1 cellular context compared by ENCODE assay signal in the genomic region with DNA sequence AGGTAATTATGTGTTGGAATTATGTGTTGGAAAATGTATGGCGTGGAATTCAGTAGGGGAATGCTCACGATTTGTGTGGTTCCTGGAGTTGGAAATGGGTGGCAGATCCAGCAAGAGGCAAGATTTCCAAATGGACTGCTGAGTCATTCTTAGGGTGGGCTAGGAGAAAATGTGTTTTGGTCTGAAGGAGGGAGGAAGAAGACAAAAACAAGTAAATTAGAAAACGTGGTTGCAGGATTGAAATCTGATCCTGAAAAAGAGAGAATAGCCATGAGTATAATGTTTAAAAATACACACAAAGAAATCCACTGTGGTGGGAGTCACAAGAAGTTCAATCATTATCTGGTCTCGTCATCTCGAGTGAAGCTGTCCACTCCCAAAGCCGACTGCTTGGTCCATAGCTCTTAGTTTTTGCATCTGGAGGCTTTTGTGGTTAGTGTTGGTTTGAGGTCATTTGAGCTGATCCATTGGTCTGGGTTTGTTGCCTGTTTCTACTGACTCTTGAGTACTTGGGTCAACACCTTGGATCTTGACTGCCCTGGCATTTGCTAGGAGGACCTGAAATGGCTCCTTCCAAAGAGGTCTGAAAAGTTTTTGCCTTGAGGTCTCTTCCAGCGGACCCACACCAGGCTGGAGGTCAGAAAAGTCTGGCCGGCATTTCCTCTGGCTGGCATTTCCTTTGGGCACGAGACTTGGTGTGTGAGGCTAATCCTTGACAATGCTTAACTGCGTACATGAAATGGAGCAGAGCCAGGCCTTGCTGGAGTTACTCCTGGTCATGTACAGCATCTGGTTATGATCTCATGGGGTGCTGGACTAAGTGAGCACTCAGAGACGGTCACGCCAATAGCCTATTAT.
TF ChIP-seq lines count a peak whose summit lies in the region.

No MANE protein-coding gene starts in this region.

TF ChIP-seq in K562, 482 proteins besides CTCF, POLR2A, EP300 and RAD21:
- TF ChIP-seq JUNB (CRISPR knock-in tag; conservative IDR thresholded peaks at IDR 0.05) (no peak), ADNP (tag; IDR thresholded peaks at IDR 0.05) (no peak), PHB (CRISPR knock-in tag; IDR thresholded peaks at IDR 0.05) (no peak), ZZZ3 (IDR thresholded peaks at IDR 0.05) (no peak), MLX (CRISPR knock-in tag; conservative IDR thresholded peaks at IDR 0.05) (no peak), JUND (IDR thresholded peaks at IDR 0.05; ENCODE audit: borderline replicate concordance, low read depth, low read length) (no peak), JUND (tag; IDR thresholded peaks at IDR 0.05; ENCODE audit: borderline replicate concordance, low read depth, low read length) (no peak), ZC3H8 (IDR thresholded peaks at IDR 0.05) (no peak), ZNF143 (CRISPR knock-in tag; IDR thresholded peaks at IDR 0.05) (no peak), TEAD2 (tag; IDR thresholded peaks at IDR 0.05) (no peak), ZFX (CRISPR knock-in tag; IDR thresholded peaks at IDR 0.05) (no peak), NELFE (IDR thresholded peaks at IDR 0.05; ENCODE audit: insufficient read depth, insufficient read length) (no peak), ARNT (IDR thresholded peaks at IDR 0.05) (no peak), ZNF239 (CRISPR knock-in tag; IDR thresholded peaks at IDR 0.05) (no peak), HMG20A (CRISPR knock-in tag; conservative IDR thresholded peaks at IDR 0.05) (no peak), MAFG (tag; conservative IDR thresholded peaks at IDR 0.05) (peak; percentile 65), ESRRB (CRISPR knock-in tag; IDR thresholded peaks at IDR 0.05; ENCODE audit: borderline replicate concordance) (no peak), NFE2L1 (tag; IDR thresholded peaks at IDR 0.05; ENCODE audit: borderline replicate concordance, low read depth) (peak; percentile 32; the same call in 1 of the 2 replicates), ZBTB7A (IDR thresholded peaks at IDR 0.05; ENCODE audit: borderline replicate concordance, control insufficient read depth, low read depth, low read length) (no peak), ZNF316 (IDR thresholded peaks at IDR 0.05) (0 out of 2 replicates have a peak, but pooled peaks have one; percentile 3), BRF1 (IDR thresholded peaks at IDR 0.05; ENCODE audit: borderline replicate concordance, extremely low read depth, insufficient read length) (no peak)
- TF ChIP-seq, protein P1, sequence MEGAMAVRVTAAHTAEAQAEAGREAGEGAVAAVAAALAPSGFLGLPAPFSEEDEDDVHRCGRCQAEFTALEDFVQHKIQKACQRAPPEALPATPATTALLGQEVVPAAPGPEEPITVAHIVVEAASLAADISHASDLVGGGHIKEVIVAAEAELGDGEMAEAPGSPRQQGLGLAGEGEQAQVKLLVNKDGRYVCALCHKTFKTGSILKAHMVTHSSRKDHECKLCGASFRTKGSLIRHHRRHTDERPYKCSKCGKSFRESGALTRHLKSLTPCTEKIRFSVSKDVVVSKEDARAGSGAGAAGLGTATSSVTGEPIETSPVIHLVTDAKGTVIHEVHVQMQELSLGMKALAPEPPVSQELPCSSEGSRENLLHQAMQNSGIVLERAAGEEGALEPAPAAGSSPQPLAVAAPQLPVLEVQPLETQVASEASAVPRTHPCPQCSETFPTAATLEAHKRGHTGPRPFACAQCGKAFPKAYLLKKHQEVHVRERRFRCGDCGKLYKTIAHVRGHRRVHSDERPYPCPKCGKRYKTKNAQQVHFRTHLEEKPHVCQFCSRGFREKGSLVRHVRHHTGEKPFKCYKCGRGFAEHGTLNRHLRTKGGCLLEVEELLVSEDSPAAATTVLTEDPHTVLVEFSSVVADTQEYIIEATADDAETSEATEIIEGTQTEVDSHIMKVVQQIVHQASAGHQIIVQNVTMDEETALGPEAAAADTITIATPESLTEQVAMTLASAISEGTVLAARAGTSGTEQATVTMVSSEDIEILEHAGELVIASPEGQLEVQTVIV (CRISPR knock-in tag; IDR thresholded peaks at IDR 0.05; ENCODE audit: borderline replicate concordance): no peak
- TF ChIP-seq, protein P2, sequence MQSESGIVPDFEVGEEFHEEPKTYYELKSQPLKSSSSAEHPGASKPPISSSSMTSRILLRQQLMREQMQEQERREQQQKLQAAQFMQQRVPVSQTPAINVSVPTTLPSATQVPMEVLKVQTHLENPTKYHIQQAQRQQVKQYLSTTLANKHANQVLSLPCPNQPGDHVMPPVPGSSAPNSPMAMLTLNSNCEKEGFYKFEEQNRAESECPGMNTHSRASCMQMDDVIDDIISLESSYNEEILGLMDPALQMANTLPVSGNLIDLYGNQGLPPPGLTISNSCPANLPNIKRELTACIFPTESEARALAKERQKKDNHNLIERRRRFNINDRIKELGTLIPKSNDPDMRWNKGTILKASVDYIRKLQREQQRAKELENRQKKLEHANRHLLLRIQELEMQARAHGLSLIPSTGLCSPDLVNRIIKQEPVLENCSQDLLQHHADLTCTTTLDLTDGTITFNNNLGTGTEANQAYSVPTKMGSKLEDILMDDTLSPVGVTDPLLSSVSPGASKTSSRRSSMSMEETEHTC (IDR thresholded peaks at IDR 0.05): no peak
- TF ChIP-seq, protein P3, sequence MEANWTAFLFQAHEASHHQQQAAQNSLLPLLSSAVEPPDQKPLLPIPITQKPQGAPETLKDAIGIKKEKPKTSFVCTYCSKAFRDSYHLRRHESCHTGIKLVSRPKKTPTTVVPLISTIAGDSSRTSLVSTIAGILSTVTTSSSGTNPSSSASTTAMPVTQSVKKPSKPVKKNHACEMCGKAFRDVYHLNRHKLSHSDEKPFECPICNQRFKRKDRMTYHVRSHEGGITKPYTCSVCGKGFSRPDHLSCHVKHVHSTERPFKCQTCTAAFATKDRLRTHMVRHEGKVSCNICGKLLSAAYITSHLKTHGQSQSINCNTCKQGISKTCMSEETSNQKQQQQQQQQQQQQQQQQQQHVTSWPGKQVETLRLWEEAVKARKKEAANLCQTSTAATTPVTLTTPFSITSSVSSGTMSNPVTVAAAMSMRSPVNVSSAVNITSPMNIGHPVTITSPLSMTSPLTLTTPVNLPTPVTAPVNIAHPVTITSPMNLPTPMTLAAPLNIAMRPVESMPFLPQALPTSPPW (CRISPR knock-in tag; IDR thresholded peaks at IDR 0.05): no peak
- TF ChIP-seq, protein P4, sequence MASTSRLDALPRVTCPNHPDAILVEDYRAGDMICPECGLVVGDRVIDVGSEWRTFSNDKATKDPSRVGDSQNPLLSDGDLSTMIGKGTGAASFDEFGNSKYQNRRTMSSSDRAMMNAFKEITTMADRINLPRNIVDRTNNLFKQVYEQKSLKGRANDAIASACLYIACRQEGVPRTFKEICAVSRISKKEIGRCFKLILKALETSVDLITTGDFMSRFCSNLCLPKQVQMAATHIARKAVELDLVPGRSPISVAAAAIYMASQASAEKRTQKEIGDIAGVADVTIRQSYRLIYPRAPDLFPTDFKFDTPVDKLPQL (IDR thresholded peaks at IDR 0.05; ENCODE audit: extremely low read depth, insufficient read length): no peak
- TF ChIP-seq, protein P5, sequence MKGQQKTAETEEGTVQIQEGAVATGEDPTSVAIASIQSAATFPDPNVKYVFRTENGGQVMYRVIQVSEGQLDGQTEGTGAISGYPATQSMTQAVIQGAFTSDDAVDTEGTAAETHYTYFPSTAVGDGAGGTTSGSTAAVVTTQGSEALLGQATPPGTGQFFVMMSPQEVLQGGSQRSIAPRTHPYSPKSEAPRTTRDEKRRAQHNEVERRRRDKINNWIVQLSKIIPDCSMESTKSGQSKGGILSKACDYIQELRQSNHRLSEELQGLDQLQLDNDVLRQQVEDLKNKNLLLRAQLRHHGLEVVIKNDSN (CRISPR knock-in tag; IDR thresholded peaks at IDR 0.05): no peak
- TF ChIP-seq, protein P6, sequence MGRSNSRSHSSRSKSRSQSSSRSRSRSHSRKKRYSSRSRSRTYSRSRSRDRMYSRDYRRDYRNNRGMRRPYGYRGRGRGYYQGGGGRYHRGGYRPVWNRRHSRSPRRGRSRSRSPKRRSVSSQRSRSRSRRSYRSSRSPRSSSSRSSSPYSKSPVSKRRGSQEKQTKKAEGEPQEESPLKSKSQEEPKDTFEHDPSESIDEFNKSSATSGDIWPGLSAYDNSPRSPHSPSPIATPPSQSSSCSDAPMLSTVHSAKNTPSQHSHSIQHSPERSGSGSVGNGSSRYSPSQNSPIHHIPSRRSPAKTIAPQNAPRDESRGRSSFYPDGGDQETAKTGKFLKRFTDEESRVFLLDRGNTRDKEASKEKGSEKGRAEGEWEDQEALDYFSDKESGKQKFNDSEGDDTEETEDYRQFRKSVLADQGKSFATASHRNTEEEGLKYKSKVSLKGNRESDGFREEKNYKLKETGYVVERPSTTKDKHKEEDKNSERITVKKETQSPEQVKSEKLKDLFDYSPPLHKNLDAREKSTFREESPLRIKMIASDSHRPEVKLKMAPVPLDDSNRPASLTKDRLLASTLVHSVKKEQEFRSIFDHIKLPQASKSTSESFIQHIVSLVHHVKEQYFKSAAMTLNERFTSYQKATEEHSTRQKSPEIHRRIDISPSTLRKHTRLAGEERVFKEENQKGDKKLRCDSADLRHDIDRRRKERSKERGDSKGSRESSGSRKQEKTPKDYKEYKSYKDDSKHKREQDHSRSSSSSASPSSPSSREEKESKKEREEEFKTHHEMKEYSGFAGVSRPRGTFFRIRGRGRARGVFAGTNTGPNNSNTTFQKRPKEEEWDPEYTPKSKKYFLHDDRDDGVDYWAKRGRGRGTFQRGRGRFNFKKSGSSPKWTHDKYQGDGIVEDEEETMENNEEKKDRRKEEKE (IDR thresholded peaks at IDR 0.05; ENCODE audit: borderline replicate concordance in 1 of 2, control insufficient read depth in 1 of 2, low read depth in 2 of 2, low read length in 1 of 2): no peak
